1 cellular context compared by ENCODE assay signal in the genomic region with DNA sequence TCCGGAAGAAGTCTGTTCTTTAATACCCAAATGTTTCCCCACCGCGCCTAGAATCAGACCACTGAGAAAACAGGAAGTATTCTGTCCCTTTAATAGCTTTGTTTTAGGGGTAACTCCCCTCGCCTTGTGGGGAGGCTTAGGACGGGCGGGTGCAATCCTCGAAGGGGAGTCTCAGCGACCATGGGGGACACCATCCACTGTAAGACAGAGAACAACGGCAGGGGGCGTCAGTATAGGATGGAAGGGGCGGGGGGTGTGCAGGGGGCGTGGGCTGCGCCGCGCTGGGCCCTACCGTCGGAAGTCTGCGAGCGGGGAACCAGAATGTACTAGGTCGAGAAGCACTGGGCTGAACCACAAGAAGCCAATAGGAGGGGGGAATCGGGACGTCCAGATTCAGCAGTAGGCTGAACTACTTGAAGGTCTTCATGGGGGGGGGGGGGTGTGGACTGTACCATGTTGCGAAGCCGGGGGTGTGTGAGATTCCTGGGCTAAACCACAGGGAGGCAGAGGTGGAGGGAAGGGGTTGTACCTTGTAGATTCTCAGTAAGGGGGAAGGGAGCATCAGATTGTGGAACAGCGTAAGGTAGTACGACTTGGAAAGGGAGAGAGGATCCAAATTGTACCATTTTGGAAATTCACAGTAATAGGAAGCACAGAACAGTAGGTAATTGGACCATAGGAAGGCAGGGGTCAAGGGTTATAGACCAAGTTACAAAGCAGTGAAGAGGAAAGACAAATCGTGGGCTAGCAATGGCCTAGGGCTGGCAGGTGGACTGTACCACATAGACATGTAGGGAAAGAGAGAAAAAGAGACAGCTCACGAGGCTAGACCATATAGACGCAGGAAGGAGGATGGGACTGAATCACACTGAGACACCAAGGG.
A peak's percentile ranks its signal among the peaks of the same experiment; 100 is the strongest.
TF ChIP-seq lines count a peak whose summit lies in the region.

No MANE protein-coding gene starts in this region.

TF ChIP-seq in K562, 482 proteins besides CTCF, POLR2A, EP300 and RAD21 (continues in another document):
- TF ChIP-seq HMGN3 (IDR thresholded peaks at IDR 0.05; ENCODE audit: borderline replicate concordance, extremely low read depth, insufficient read length, low read depth, low read length) (no peak), ZBTB1 (CRISPR knock-in tag; IDR thresholded peaks at IDR 0.05; ENCODE audit: borderline replicate concordance, low read depth) (no peak), REST (CRISPR knock-in tag; IDR thresholded peaks at IDR 0.05; ENCODE audit: low read depth) (no peak), POLR2AphosphoS2 (IDR thresholded peaks at IDR 0.05; ENCODE audit: low read length) (no peak), USF2 (CRISPR knock-in tag; IDR thresholded peaks at IDR 0.05) (no peak), ZFX (CRISPR knock-in tag; IDR thresholded peaks at IDR 0.05) (no peak), ZNF318 (IDR thresholded peaks at IDR 0.05; ENCODE audit: borderline replicate concordance in 1 of 2, low read depth in 1 of 2) (0 out of 4 replicates have a peak, but pooled peaks of 1 of the 2 experiments have one; percentile 6), NFXL1 (CRISPR knock-in tag; IDR thresholded peaks at IDR 0.05) (no peak), TCF7L2 (IDR thresholded peaks at IDR 0.05; ENCODE audit: low read depth, low read length) (peak; percentile 100), ZNF778 (CRISPR knock-in tag; IDR thresholded peaks at IDR 0.05) (no peak; the same call in 1 of the 2 replicates)
- TF ChIP-seq, protein P1, sequence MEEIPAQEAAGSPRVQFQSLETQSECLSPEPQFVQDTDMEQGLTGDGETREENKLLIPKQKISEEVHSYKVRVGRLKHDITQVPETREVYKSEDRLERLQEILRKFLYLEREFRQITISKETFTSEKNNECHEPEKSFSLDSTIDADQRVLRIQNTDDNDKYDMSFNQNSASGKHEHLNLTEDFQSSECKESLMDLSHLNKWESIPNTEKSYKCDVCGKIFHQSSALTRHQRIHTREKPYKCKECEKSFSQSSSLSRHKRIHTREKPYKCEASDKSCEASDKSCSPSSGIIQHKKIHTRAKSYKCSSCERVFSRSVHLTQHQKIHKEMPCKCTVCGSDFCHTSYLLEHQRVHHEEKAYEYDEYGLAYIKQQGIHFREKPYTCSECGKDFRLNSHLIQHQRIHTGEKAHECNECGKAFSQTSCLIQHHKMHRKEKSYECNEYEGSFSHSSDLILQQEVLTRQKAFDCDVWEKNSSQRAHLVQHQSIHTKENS (CRISPR knock-in tag; IDR thresholded peaks at IDR 0.05), result no peak
- TF ChIP-seq, protein P2, sequence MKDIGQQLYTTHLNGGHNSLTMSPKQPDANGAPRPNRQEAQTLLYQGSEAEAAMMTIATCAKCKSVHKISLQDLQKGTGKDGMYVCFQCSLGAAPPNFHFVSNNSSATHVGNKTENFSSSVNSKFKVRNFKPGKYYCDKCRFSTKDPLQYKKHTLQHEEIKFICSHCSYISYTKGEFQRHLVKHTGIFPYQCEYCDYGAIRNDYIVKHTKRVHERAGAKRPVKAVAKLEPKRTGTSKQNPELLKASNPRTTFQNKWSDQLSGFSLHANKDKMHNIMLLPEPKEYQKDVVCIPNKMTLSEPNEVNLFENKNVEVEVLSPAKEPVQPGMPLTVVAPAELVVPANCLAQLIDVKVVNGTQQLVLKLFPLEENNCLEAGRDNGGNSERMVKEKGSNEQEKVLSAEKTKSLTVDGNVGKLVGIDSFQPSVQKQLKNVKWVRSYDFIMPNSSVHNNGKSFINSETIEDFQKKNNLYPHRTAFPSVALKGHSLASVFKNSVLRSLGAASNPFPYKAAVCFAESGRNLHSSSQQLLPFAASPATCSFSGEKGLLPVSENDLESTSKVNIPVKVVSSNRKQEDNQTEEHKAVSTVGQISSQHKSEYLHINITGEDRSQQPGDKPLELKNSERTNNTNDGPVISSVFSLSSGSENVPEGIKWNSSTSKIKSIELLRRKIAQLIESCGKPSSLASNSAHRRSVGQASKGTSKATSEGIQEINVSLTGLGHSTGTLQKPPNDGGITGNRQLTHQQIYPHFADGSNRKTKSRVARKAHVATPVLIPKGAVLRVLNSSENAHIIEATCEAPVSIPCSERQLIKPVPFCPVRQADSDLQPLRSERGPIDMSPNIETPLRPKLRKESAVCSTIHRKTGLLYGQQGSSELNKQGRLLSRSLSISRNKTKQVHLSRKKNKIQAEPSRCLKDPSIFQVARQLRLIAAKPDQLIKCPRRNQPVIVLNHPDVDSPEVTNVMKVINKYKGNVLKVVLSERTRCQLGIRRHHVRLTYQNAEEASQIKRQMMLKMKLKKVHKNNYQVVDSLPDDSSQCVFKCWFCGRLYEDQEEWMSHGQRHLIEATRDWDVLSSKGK (CRISPR knock-in tag; IDR thresholded peaks at IDR 0.05), result no peak
- TF ChIP-seq, protein P3, sequence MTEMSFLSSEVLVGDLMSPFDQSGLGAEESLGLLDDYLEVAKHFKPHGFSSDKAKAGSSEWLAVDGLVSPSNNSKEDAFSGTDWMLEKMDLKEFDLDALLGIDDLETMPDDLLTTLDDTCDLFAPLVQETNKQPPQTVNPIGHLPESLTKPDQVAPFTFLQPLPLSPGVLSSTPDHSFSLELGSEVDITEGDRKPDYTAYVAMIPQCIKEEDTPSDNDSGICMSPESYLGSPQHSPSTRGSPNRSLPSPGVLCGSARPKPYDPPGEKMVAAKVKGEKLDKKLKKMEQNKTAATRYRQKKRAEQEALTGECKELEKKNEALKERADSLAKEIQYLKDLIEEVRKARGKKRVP (CRISPR knock-in tag; IDR thresholded peaks at IDR 0.05), result no peak
- TF ChIP-seq, protein P4, sequence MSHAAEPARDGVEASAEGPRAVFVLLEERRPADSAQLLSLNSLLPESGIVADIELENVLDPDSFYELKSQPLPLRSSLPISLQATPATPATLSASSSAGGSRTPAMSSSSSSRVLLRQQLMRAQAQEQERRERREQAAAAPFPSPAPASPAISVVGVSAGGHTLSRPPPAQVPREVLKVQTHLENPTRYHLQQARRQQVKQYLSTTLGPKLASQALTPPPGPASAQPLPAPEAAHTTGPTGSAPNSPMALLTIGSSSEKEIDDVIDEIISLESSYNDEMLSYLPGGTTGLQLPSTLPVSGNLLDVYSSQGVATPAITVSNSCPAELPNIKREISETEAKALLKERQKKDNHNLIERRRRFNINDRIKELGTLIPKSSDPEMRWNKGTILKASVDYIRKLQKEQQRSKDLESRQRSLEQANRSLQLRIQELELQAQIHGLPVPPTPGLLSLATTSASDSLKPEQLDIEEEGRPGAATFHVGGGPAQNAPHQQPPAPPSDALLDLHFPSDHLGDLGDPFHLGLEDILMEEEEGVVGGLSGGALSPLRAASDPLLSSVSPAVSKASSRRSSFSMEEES (CRISPR knock-in tag; IDR thresholded peaks at IDR 0.05), result no peak
- TF ChIP-seq, protein P5, sequence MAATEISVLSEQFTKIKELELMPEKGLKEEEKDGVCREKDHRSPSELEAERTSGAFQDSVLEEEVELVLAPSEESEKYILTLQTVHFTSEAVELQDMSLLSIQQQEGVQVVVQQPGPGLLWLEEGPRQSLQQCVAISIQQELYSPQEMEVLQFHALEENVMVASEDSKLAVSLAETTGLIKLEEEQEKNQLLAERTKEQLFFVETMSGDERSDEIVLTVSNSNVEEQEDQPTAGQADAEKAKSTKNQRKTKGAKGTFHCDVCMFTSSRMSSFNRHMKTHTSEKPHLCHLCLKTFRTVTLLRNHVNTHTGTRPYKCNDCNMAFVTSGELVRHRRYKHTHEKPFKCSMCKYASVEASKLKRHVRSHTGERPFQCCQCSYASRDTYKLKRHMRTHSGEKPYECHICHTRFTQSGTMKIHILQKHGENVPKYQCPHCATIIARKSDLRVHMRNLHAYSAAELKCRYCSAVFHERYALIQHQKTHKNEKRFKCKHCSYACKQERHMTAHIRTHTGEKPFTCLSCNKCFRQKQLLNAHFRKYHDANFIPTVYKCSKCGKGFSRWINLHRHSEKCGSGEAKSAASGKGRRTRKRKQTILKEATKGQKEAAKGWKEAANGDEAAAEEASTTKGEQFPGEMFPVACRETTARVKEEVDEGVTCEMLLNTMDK (IDR thresholded peaks at IDR 0.05; ENCODE audit: borderline replicate concordance, insufficient read depth, low read depth, low read length, poor library complexity, severe bottlenecking), result peak; percentile 61
